1 cellular context compared by ENCODE assay signal in genomic region chr17:68172461-68172954, GRCh38.
A peak's percentile ranks its signal among the peaks of the same experiment; 100 is the strongest.
TF ChIP-seq lines count a peak whose summit lies in the region.

No MANE protein-coding gene starts in this region.

TF ChIP-seq in K562, 482 proteins besides CTCF, POLR2A, EP300 and RAD21 (continued from another document):
- no peak for TF ChIP-seq PBX2 (CRISPR knock-in tag; IDR thresholded peaks at IDR 0.05; ENCODE audit: low read depth)
- no peak for TF ChIP-seq PBX2 (tag; conservative IDR thresholded peaks at IDR 0.05; ENCODE audit: low read depth)
- TF ChIP-seq RB1 (IDR thresholded peaks at IDR 0.05; ENCODE audit: low read depth): peak; percentile 40; the same call in 1 of the 2 replicates
- no peak for TF ChIP-seq MEIS2 (IDR thresholded peaks at IDR 0.05; ENCODE audit: partially characterized antibody)
- 0 out of 2 replicates have a peak, but pooled peaks have one; percentile 33 for TF ChIP-seq ETV1 (tag; conservative IDR thresholded peaks at IDR 0.05; ENCODE audit: low read depth)
- no peak for TF ChIP-seq PATZ1 (CRISPR knock-in tag; IDR thresholded peaks at IDR 0.05; ENCODE audit: borderline replicate concordance)
- no peak for TF ChIP-seq ZNF764 (CRISPR knock-in tag; IDR thresholded peaks at IDR 0.05; ENCODE audit: low read depth)
- no peak for TF ChIP-seq DIDO1 (tag; IDR thresholded peaks at IDR 0.05; ENCODE audit: low read depth)
- no peak for TF ChIP-seq SMARCA5 (IDR thresholded peaks at IDR 0.05)
- TF ChIP-seq E4F1 (CRISPR knock-in tag; IDR thresholded peaks at IDR 0.05; ENCODE audit: borderline replicate concordance): no peak
- TF ChIP-seq CC2D1A (IDR thresholded peaks at IDR 0.05): peak; percentile 57; the same call in 1 of the 2 replicates
- TF ChIP-seq NR4A1 (CRISPR knock-in tag; IDR thresholded peaks at IDR 0.05): no peak
- no peak for TF ChIP-seq NR4A1 (tag; IDR thresholded peaks at IDR 0.05)
- peak; percentile 60; the same call in 1 of the 2 replicates for TF ChIP-seq CTBP1 (IDR thresholded peaks at IDR 0.05; ENCODE audit: borderline replicate concordance)
- TF ChIP-seq DEAF1 (CRISPR knock-in tag; IDR thresholded peaks at IDR 0.05): peak; percentile 92
- TF ChIP-seq HDAC1 (IDR thresholded peaks at IDR 0.05): no peak
- TF ChIP-seq RBFOX2 (IDR thresholded peaks at IDR 0.05; ENCODE audit: low read depth, low read length): no peak
- TF ChIP-seq SAFB (IDR thresholded peaks at IDR 0.05; ENCODE audit: borderline replicate concordance, low read depth, low read length): no peak
- no peak for TF ChIP-seq NBN (IDR thresholded peaks at IDR 0.05; ENCODE audit: low read depth)
- no peak for TF ChIP-seq CHD2 (IDR thresholded peaks at IDR 0.05; ENCODE audit: low read depth, low read length)
